26 cellular contexts compared by ENCODE assay signal in the genomic region with DNA sequence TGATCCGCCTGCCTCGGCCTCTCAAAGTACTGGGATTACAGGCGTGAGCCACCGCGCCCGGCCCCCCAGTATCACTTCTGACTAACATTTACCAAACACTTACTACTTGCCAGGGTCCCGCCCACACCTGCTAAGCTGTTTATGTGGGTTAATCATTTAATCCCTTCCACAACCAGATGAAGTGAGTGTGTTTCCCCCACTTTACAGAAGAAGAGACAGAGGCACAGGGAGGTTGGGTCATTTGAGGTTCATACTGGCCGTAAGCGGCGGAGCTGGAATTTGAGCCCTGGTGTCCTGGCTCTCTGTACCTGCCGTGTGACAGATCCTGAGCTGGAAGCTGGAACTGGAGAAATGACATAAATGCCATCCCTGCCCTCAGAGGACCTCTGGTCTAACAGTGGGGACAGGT. TPM values are rescaled to one million over a fixed set of nuclear protein-coding genes. Genes with fewer than 3 reads are reported as not detected.
DNase-seq lines count a peak whose midpoint lies in the region; ATAC-seq, FAIRE-seq and TF ChIP-seq lines count a peak whose summit lies in the region.
"Had no signal": no experiment of that assay in that cellular context is flagged by ENCODE, and none has a peak within 500 bp of the region (broad histone marks: within the 10 kb centered on the region; RNA-seq: fewer than 3 reads in every experiment).

No MANE protein-coding gene starts in this region.

- DNase-seq in HK-2 (ENCODE audit: unreplicated experiment) (peak; percentile 64), RCC 7860 (ENCODE audit: low spot score) (peak; percentile 35), kidney tubule cell (ENCODE audit: low spot score) (peak; percentile 62), neuronal stem cell (ENCODE audit: low spot score) (no peak), GM10266 (ENCODE audit: extremely low spot score) (no peak), Right ventricle myocardium inferior (ENCODE audit: missing footprints) (no peak), mesenchymal stem cell (no peak)
- DNase-seq: CD4-positive, alpha-beta memory T cell; H9; Karpas-422; MG63; NCI-H1048; NCI-H1436; NCI-H1930; NCI-H226; NCI-H526 treated with DMSO at 0.1 percent for 48 hours; NK-92 treated with Interleukin-12 subunit alpha and Interleukin-12 subunit beta, amount 100 ng/mL, for 24 hours; RPMI8226; SIG-M5 had no signal

- H3K4ac ChIP-seq in neuronal stem cell (ENCODE audit: low read length) = no peak overlapping the region
- H3K4ac ChIP-seq in mesenchymal stem cell (ENCODE audit: low read depth in 1 of 2, low read length in 2 of 2) = no peak overlapping the region

- intact Hi-C loops in Right ventricle myocardium inferior (cut with DNase I) = no loop called here

- H3K14ac ChIP-seq in neuronal stem cell (ENCODE audit: low read length) (no peak overlapping the region), mesenchymal stem cell (ENCODE audit: low read length in 2 of 2) (no peak overlapping the region)

- WGBS in neuronal stem cell (ENCODE audit: extremely low coverage in 2 of 2, insufficient read length in 2 of 2, insufficient replicate concordance in 1 of 2), 2 donors = no CpG with 5 or more reads among the region's 11 CpGs
- 84% methylated on average over 9 of the region's 11 CpGs for WGBS in mesenchymal stem cell

- H3K4me1 ChIP-seq in neuronal stem cell (ENCODE audit: control insufficient read depth in 2 of 2, insufficient read depth in 1 of 2, low read depth in 1 of 2, low read length in 2 of 2) (no peaks in the 10 kb centered on the region), mesenchymal stem cell (ENCODE audit: control insufficient read depth, insufficient read depth, low read depth, low read length) (peaks cover 6% of the 10 kb centered on the region)

- FAIRE-seq in RCC 7860 (lab: Jason Lieb, UNC) = no peak
- FAIRE-seq: GM12892, GM18507, HTR-8/SVneo had no signal

- H4K91ac ChIP-seq in neuronal stem cell (ENCODE audit: low read depth, low read length, poor library complexity) (no peak overlapping the region), mesenchymal stem cell (ENCODE audit: low read length) (no peak overlapping the region)

- no peaks in the 10 kb centered on the region for H3K9me3 ChIP-seq in neuronal stem cell (replicated peaks in 1 of 2; ENCODE audit: control insufficient read depth in 2 of 2, insufficient read depth in 1 of 2, low read depth in 1 of 2, low read length in 2 of 2)
- no peaks in the 10 kb centered on the region for H3K9me3 ChIP-seq in mesenchymal stem cell (ENCODE audit: control insufficient read depth, low read length)
- H3K9me3 ChIP-seq: MG63 had no signal

- no peak overlapping the region for H4K8ac ChIP-seq in neuronal stem cell (ENCODE audit: low read depth, low read length)
- H4K8ac ChIP-seq in mesenchymal stem cell (ENCODE audit: low read length) = no peak overlapping the region

- H3K27ac ChIP-seq in neuronal stem cell (replicated peaks; ENCODE audit: low read length) = no peak overlapping the region
- H3K27ac ChIP-seq in mesenchymal stem cell (ENCODE audit: low read length, poor library complexity, severe bottlenecking) = no peak overlapping the region
- H3K27ac ChIP-seq: BLaER1 had no signal

- no peak overlapping the region for H3K18ac ChIP-seq in neuronal stem cell (ENCODE audit: low read length)
- no peak overlapping the region for H3K18ac ChIP-seq in mesenchymal stem cell (ENCODE audit: low read depth in 1 of 2, low read length in 2 of 2)

- no peak overlapping the region for H2BK120ac ChIP-seq in neuronal stem cell (ENCODE audit: low read depth, low read length)
- H2BK120ac ChIP-seq in mesenchymal stem cell (ENCODE audit: low read depth, low read length) = no peak overlapping the region

- H2AFZ ChIP-seq in neuronal stem cell (ENCODE audit: low read length) (no peak overlapping the region), mesenchymal stem cell (ENCODE audit: low read depth, low read length) (no peak overlapping the region)

- H3K36me3 ChIP-seq in neuronal stem cell (replicated peaks in 1 of 2; ENCODE audit: control insufficient read depth in 2 of 2, insufficient read depth in 2 of 2, low read length in 2 of 2) (no peaks in the 10 kb centered on the region), mesenchymal stem cell (ENCODE audit: control insufficient read depth in 1 of 2, insufficient read depth in 2 of 2, low read depth in 1 of 2, low read length in 2 of 2) (no peaks in the 10 kb centered on the region)
- H3K36me3 ChIP-seq: BLaER1, MG63 had no signal

- H3K27me3 ChIP-seq in neuronal stem cell (ENCODE audit: control insufficient read depth in 3 of 3, insufficient read depth in 3 of 3, low read depth in 1 of 3, low read length in 3 of 3) (peaks cover 3 to 38% (median 21%) of the 10 kb centered on the region in 3 experiments), mesenchymal stem cell (ENCODE audit: control insufficient read depth in 1 of 2, insufficient read depth in 1 of 2, low read length in 2 of 2) (peaks cover 39 to 46% of the 10 kb centered on the region in 2 experiments)
- H3K27me3 ChIP-seq: MG63 had no signal

- no peak overlapping the region for H3K23ac ChIP-seq in neuronal stem cell (ENCODE audit: low read depth, low read length, poor library complexity)
- H3K23ac ChIP-seq in mesenchymal stem cell (ENCODE audit: low read length in 2 of 2) = no peak overlapping the region

- no peak overlapping the region for H2BK5ac ChIP-seq in neuronal stem cell (ENCODE audit: low read length)
- H2BK5ac ChIP-seq in mesenchymal stem cell (ENCODE audit: low read depth, low read length, poor library complexity, severe bottlenecking) = no peak overlapping the region

- no peak for TF ChIP-seq CTCF in GM10266 (IDR thresholded peaks at IDR 0.05; ENCODE audit: control insufficient read depth, insufficient read depth, low read depth, missing control alignments)

- H3K4me2 ChIP-seq in neuronal stem cell (ENCODE audit: insufficient read depth, low read length, poor library complexity, severe bottlenecking) (no peak overlapping the region), mesenchymal stem cell (ENCODE audit: low read length, poor library complexity, severe bottlenecking) (no peak overlapping the region)
- H3K4me2 ChIP-seq: BLaER1 had no signal

- H2BK12ac ChIP-seq in neuronal stem cell (ENCODE audit: low read length) (no peak overlapping the region), mesenchymal stem cell (ENCODE audit: low read length in 2 of 2) (no peak overlapping the region)

- H2BK15ac ChIP-seq in neuronal stem cell (ENCODE audit: low read length) = no peak overlapping the region
- H2BK15ac ChIP-seq in mesenchymal stem cell (ENCODE audit: low read depth, poor library complexity, severe bottlenecking) = no peak overlapping the region

- ATAC-seq in Right ventricle myocardium inferior = no peak
- no peak for ATAC-seq in GM21825 (IDR thresholded peaks at IDR 0.05; ENCODE audit: unreplicated experiment)

- no peak overlapping the region for H2AK5ac ChIP-seq in neuronal stem cell (ENCODE audit: low read depth, low read length)
- no peak overlapping the region for H2AK5ac ChIP-seq in mesenchymal stem cell (ENCODE audit: low read length, severe bottlenecking)

- H3K4me3 ChIP-seq in neuronal stem cell (ENCODE audit: low read length in 2 of 2) = no peak overlapping the region
- no peak overlapping the region for H3K4me3 ChIP-seq in mesenchymal stem cell (ENCODE audit: insufficient read depth in 1 of 2, low read depth in 1 of 2, low read length in 2 of 2)
- H3K4me3 ChIP-seq: BLaER1, MG63 had no signal

- H3K79me1 ChIP-seq in neuronal stem cell (ENCODE audit: low read depth, low read length) (no peaks in the 10 kb centered on the region), mesenchymal stem cell (replicated peaks; ENCODE audit: low read length, poor library complexity, severe bottlenecking) (no peaks in the 10 kb centered on the region)

- H3K9ac ChIP-seq in neuronal stem cell (ENCODE audit: low read depth, low read length, poor library complexity) (peak overlapping the region; percentile 78), mesenchymal stem cell (ENCODE audit: low read length) (no peak overlapping the region)
- H3K9ac ChIP-seq: BLaER1 had no signal

RNA-seq across cellular contexts. Expression of gene VPS37D, which starts 15.1 kb away (rescaled TPM):
- polyA plus RNA-seq in neuronal stem cell (2013, experiment 1 of 2) = 20.6 TPM
- polyA plus RNA-seq in neuronal stem cell (2013, experiment 2 of 2) = 19.3 TPM
- total RNA-seq in Right ventricle myocardium inferior = 3.0 TPM
- 3.1 TPM for polyA plus RNA-seq in mesenchymal stem cell (2013, experiment 1 of 2)
- polyA plus RNA-seq in mesenchymal stem cell (2013, experiment 2 of 2) = 2.9 TPM
- total RNA-seq: CD4-positive, alpha-beta memory T cell had no signal
- polyA plus RNA-seq: CD4-positive, alpha-beta memory T cell had no signal

RNA-seq across cellular contexts. Expression of gene MLXIPL, which starts 28.2 kb away (rescaled TPM):
- 2.3 TPM for polyA plus RNA-seq in neuronal stem cell (2013, experiment 1 of 2)
- 3.2 TPM for polyA plus RNA-seq in neuronal stem cell (2013, experiment 2 of 2)
- total RNA-seq in Right ventricle myocardium inferior = 6.4 TPM
- 0.10 TPM for polyA plus RNA-seq in mesenchymal stem cell (2013, experiment 1 of 2)
- polyA plus RNA-seq in mesenchymal stem cell (2013, experiment 2 of 2) = 0.11 TPM
- total RNA-seq: CD4-positive, alpha-beta memory T cell; OCI-LY7 had no signal
- polyA plus RNA-seq: CD4-positive, alpha-beta memory T cell; IgD-negative memory B cell had no signal

RNA-seq across cellular contexts. Expression of gene DNAJC30, which starts 30.7 kb away (rescaled TPM):
- polyA plus RNA-seq in neuronal stem cell (2013, experiment 1 of 2) = 3.3 TPM
- 3.4 TPM for polyA plus RNA-seq in neuronal stem cell (2013, experiment 2 of 2)
- total RNA-seq in Right ventricle myocardium inferior = 13.8 TPM
- polyA plus RNA-seq in mesenchymal stem cell (2013, experiment 1 of 2) = 11.8 TPM
- polyA plus RNA-seq in mesenchymal stem cell (2013, experiment 2 of 2) = 12.1 TPM

RNA-seq across cellular contexts. Expression of gene BUD23, which starts 30.9 kb away (rescaled TPM):
- 69.9 TPM for polyA plus RNA-seq in neuronal stem cell (2013, experiment 1 of 2)
- polyA plus RNA-seq in neuronal stem cell (2013, experiment 2 of 2) = 73.3 TPM
- 81.1 TPM for total RNA-seq in Right ventricle myocardium inferior
- 75.0 TPM for polyA plus RNA-seq in mesenchymal stem cell (2013, experiment 1 of 2)
- polyA plus RNA-seq in mesenchymal stem cell (2013, experiment 2 of 2) = 76.6 TPM

Comparison
In these comparisons a context has a peak if more than half of its experiments do, and no peak if none do; other contexts are left out.
1. DNase-seq: peak in HK-2 (single experiment), RCC 7860 (single experiment) and kidney tubule cell (single experiment); none in neuronal stem cell (single experiment), GM10266 (single experiment), Right ventricle myocardium inferior (single experiment) and mesenchymal stem cell (single experiment).